Comparison of ENCODE assay signal across 9 cellular contexts in the genomic region with DNA sequence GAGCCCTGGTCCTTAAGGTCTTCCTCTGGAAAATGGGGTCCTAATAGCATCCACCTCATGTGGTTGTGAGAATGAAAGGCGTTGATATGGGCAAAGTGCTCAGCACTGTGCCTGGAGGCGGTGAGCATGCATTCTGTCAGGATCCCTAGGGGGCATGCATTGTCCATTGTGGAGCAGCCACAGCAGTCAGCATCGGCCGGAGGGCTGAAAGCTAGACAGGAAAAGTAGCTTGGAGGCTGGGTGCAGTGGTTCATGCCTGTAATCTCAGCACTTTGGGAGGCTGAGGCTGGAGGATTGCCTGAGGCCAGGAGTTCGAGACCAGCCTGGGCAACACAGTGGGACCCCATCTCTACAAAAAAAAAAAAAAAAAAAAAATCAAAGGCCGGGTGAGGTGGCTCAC.
A peak's percentile ranks its signal among the peaks of the same experiment; 100 is the strongest.
DNase-seq lines count a peak whose midpoint lies in the region; ATAC-seq and TF ChIP-seq lines count a peak whose summit lies in the region.
"Had no signal": no experiment of that assay in that cellular context is flagged by ENCODE, and none has a peak within 500 bp of the region (broad histone marks: within the 10 kb centered on the region; RNA-seq: fewer than 3 reads in every experiment).

No MANE protein-coding gene starts in this region.

- intact Hi-C loops in left cardiac atrium (cut with DNase I): no loop called here

- peak; percentile 54 for DNase-seq in AG08395 (ENCODE audit: low spot score)
- DNase-seq in SHP77 (lab: John Stamatoyannopoulos, UW): peak; percentile 14 to 53
- DNase-seq in left cardiac atrium: no peak
- no peak for DNase-seq in stimulated activated naive B cell treated with anti-CD40 and anti-IgM and Interleukin-4, amounts not matched to agents 10 μg/mL and 1 μg/mL and 100 μg/mL, for 72 hours

- no peak overlapping the region for H3K4me3 Mint-ChIP-seq in stimulated activated naive B cell treated with anti-CD40 and anti-IgM and Interleukin-4, amounts not matched to agents 10 μg/mL and 1 μg/mL and 100 μg/mL, for 72 hours

- no peaks in the 10 kb centered on the region for H3K36me3 Mint-ChIP-seq in stimulated activated naive B cell treated with anti-CD40 and anti-IgM and Interleukin-4, amounts not matched to agents 10 μg/mL and 1 μg/mL and 100 μg/mL, for 72 hours
- H3K36me3 Mint-ChIP-seq: activated naive CD4-positive, alpha-beta T cell treated with anti-CD3 and anti-CD28 coated beads, Interleukin-2, amount 50 U/mL, for 72 hours had no signal

- no peaks in the 10 kb centered on the region for H3K27me3 Mint-ChIP-seq in stimulated activated naive B cell treated with anti-CD40 and anti-IgM and Interleukin-4, amounts not matched to agents 10 μg/mL and 1 μg/mL and 100 μg/mL, for 72 hours

- H3K4me1 Mint-ChIP-seq in stimulated activated naive B cell treated with anti-CD40 and anti-IgM and Interleukin-4, amounts not matched to agents 10 μg/mL and 1 μg/mL and 100 μg/mL, for 72 hours: peaks cover 29 to 32% of the 10 kb centered on the region in 2 donors

- no peaks in the 10 kb centered on the region for H3K9me3 Mint-ChIP-seq in stimulated activated naive B cell treated with anti-CD40 and anti-IgM and Interleukin-4, amounts not matched to agents 10 μg/mL and 1 μg/mL and 100 μg/mL, for 72 hours
- H3K9me3 Mint-ChIP-seq: activated naive CD4-positive, alpha-beta T cell treated with anti-CD3 and anti-CD28 coated beads, Interleukin-2, amount 50 U/mL, for 72 hours had no signal

- ATAC-seq in left cardiac atrium: peak; percentile 42 to 51
- ATAC-seq in stimulated activated naive B cell treated with anti-CD40 and anti-IgM and Interleukin-4, amounts not matched to agents 10 μg/mL and 1 μg/mL and 100 μg/mL, for 72 hours (replicated peaks): peak; percentile 41 to 66
- ATAC-seq in HG03095 (IDR thresholded peaks at IDR 0.05; ENCODE audit: unreplicated experiment): no peak
- no peak for ATAC-seq in GM19455 (IDR thresholded peaks at IDR 0.05; ENCODE audit: unreplicated experiment)
- ATAC-seq in GM21526 (IDR thresholded peaks at IDR 0.05; ENCODE audit: low FRiP score, unreplicated experiment): no peak

- peak; percentile 60 for TF ChIP-seq CTCF in GM12873 (IDR thresholded peaks at IDR 0.05; ENCODE audit: insufficient read depth, low read depth, low read length, missing control alignments)

- no peak overlapping the region for H3K27ac Mint-ChIP-seq in stimulated activated naive B cell treated with anti-CD40 and anti-IgM and Interleukin-4, amounts not matched to agents 10 μg/mL and 1 μg/mL and 100 μg/mL, for 72 hours
- H3K27ac Mint-ChIP-seq: activated naive CD4-positive, alpha-beta T cell treated with anti-CD3 and anti-CD28 coated beads, Interleukin-2, amount 50 U/mL, for 72 hours had no signal

Comparison
In these comparisons a context has a peak if more than half of its experiments do, and no peak if none do; other contexts are left out.
1. DNase-seq: peak in AG08395 (single experiment) and SHP77 (2 of 2); none in left cardiac atrium (single experiment) and stimulated activated naive B cell treated with anti-CD40 and anti-IgM and Interleukin-4, amounts not matched to agents 10 μg/mL and 1 μg/mL and 100 μg/mL, for 72 hours (single experiment).
2. ATAC-seq: peak in left cardiac atrium (2 of 2) and stimulated activated naive B cell treated with anti-CD40 and anti-IgM and Interleukin-4, amounts not matched to agents 10 μg/mL and 1 μg/mL and 100 μg/mL, for 72 hours (2 of 2); none in HG03095 (single experiment), GM19455 (single experiment) and GM21526 (single experiment).